In the genomic region with DNA sequence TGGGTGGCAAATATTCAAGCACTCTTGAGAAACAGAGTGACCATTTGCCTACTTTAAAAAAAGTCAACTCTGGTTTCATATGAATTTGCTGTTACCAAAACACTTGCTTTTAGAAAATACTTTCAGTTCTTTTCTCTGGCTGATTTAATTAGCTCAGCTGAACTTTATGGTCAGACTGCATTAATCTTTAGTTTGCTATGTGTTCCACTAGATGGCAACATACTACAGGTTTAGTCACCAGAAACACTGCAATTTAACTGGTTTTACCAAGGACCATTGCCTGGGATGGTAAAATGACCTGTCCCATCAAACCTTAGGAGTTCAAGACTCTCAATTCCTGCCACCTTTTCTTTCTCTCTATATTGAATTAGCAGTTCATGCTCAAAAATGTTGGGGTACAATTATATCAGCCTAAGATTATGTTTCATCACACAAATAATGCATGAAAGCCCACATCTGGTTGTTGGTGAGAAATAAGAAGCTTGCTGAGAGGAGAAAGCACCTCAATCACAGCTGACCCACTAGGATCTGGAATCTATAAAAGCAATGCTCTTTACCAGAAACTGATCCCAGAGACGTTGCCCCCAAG, we compare ENCODE assay signal across 8 cellular contexts. TPM values are rescaled to one million over a fixed set of nuclear protein-coding genes. Genes with fewer than 3 reads are reported as not detected.
A peak's percentile ranks its signal among the peaks of the same experiment; 100 is the strongest.
DNase-seq lines count a peak whose midpoint lies in the region; ATAC-seq and TF ChIP-seq lines count a peak whose summit lies in the region.

No MANE protein-coding gene starts in this region.

- no peaks in the 10 kb centered on the region for H3K27me3 ChIP-seq in Karpas-422 (ENCODE audit: low read length)

- peak; percentile 76 for TF ChIP-seq CTCF in osteocyte (IDR thresholded peaks at IDR 0.05)

- CTCF ChIA-PET in T-cell (lab: Charles Lee): interaction anchor here (0.5 to 2.4 kb wide), 30 partner anchors 8 to 1140 kb away, joined by 3 to 16 read pairs (median 4); no protein-coding TSS in a partner anchor

- H3K4me3 Mint-ChIP-seq in T-cell: no peak overlapping the region
- no peak overlapping the region for H3K4me3 Mint-ChIP-seq in osteocyte (ENCODE audit: unreplicated experiment)

- H3K79me2 ChIP-seq in Karpas-422 (ENCODE audit: low read length): no peaks in the 10 kb centered on the region

- no peaks in the 10 kb centered on the region for H3K9me3 Mint-ChIP-seq in T-cell
- H3K9me3 Mint-ChIP-seq in osteocyte (ENCODE audit: unreplicated experiment): no peaks in the 10 kb centered on the region

- no peaks in the 10 kb centered on the region for H3K36me3 ChIP-seq in Karpas-422 (ENCODE audit: insufficient read depth, low read length)

- no peak overlapping the region for H3K4me2 ChIP-seq in Karpas-422 (ENCODE audit: low read depth, low read length, poor library complexity, severe bottlenecking)

- H3K4me3 ChIP-seq in Karpas-422 (ENCODE audit: low read length): no peak overlapping the region

- no peaks in the 10 kb centered on the region for H3K4me1 ChIP-seq in Karpas-422 (ENCODE audit: low read length)

- peak overlapping the region; percentile 15 to 62 for H3K27ac Mint-ChIP-seq in T-cell
- no peak overlapping the region for H3K27ac Mint-ChIP-seq in osteocyte (ENCODE audit: unreplicated experiment)

- H3K9ac ChIP-seq in Karpas-422 (ENCODE audit: low read length): no peak overlapping the region

- POLR2A ChIA-PET in T-cell (lab: Charles Lee): no interaction called here

- H3K36me3 Mint-ChIP-seq in T-cell (peaks cover 28% of the 10 kb centered on the region), osteocyte (ENCODE audit: unreplicated experiment) (no peaks in the 10 kb centered on the region)

- H3K27me3 Mint-ChIP-seq in T-cell (no peaks in the 10 kb centered on the region), osteocyte (ENCODE audit: unreplicated experiment) (peaks cover 5% of the 10 kb centered on the region)

- no peaks in the 10 kb centered on the region for H4K20me1 ChIP-seq in Karpas-422 (ENCODE audit: insufficient read depth, low read depth, low read length)

- H3K4me1 Mint-ChIP-seq in T-cell: peaks cover 76 to 92% (median 87%) of the 10 kb centered on the region in 3 donors
- H3K4me1 Mint-ChIP-seq in osteocyte (ENCODE audit: unreplicated experiment): peaks cover 5% of the 10 kb centered on the region

- DNase-seq in NCI-H510A treated with DMSO at 0.1 percent for 48 hours (lab: John Stamatoyannopoulos, UW): peak; percentile 35
- no peak for DNase-seq in NCI-H510A (lab: John Stamatoyannopoulos, UW)
- peak; percentile 80 for DNase-seq in Karpas-422
- no peak for DNase-seq in T-cell
- peak; percentile 45 for DNase-seq in fibroblast of the conjunctiva (ENCODE audit: low read depth)
- no peak for DNase-seq in osteocyte (ENCODE audit: extremely low spot score, unreplicated experiment)

- H3K27ac ChIP-seq in Karpas-422 (ENCODE audit: low read length): no peak overlapping the region

- no peaks in the 10 kb centered on the region for H3K9me3 ChIP-seq in Karpas-422 (ENCODE audit: low read length)

- ATAC-seq in GM21528 (IDR thresholded peaks at IDR 0.05; ENCODE audit: low FRiP score, unreplicated experiment): peak; percentile 63
- ATAC-seq in T-cell (replicated peaks in 1 of 4): peak; percentile 59 to 73 (median 62)
- ATAC-seq in HG03139 (IDR thresholded peaks at IDR 0.05; ENCODE audit: unreplicated experiment): no peak

- H2AFZ ChIP-seq in Karpas-422 (ENCODE audit: low read length): no peak overlapping the region

- no peaks in the 10 kb centered on the region for H3K9me2 ChIP-seq in Karpas-422 (replicated peaks; ENCODE audit: insufficient read depth, low read length)

RNA-seq across cellular contexts. Expression of a gene that starts 14.2 kb away (rescaled TPM):
- total RNA-seq in Karpas-422 (2014; rRNA removed; shearing (Covaris generic); ENCODE audit: low replicate concordance): not detected in 2 replicates
- total RNA-seq in T-cell (10 to 100 TPM; 32.3 to 62.5 (median 58.6) TPM), osteocyte (7.7 TPM in 2 replicates)

RNA-seq across cellular contexts. Expression of a gene that starts 42.7 kb away (rescaled TPM):
- not detected in 2 replicates for total RNA-seq in Karpas-422 (2014; rRNA removed; shearing (Covaris generic); ENCODE audit: low replicate concordance)
- total RNA-seq in T-cell (1 to 10 TPM in 2 of 5 donors, under 1 TPM in 3; 0.42 to 1.3 (median 0.73) TPM), osteocyte (0.63 and 0.94 TPM in 2 replicates)

Comparison
In these comparisons a context has a peak if more than half of its experiments do, and no peak if none do; other contexts are left out.
1. DNase-seq: peak in NCI-H510A treated with DMSO at 0.1 percent for 48 hours (single experiment), Karpas-422 (single experiment) and fibroblast of the conjunctiva (single experiment); none in NCI-H510A (single experiment), T-cell (0 of 34) and osteocyte (single experiment).